14 cellular contexts compared by ENCODE assay signal in genomic region chr2:224286923-224287322, GRCh38.
DNase-seq lines count a peak whose midpoint lies in the region; ATAC-seq and TF ChIP-seq lines count a peak whose summit lies in the region.
"Had no signal": no experiment of that assay in that cellular context is flagged by ENCODE, and none has a peak within 500 bp of the region (broad histone marks: within the 10 kb centered on the region; RNA-seq: fewer than 3 reads in every experiment).

No MANE protein-coding gene starts in this region.

- H3K27ac Mint-ChIP-seq in Caco-2 (ENCODE audit: unreplicated experiment) = no peak overlapping the region
- H3K27ac Mint-ChIP-seq: CD4-positive, alpha-beta T cell had no signal

- H3K9me3 Mint-ChIP-seq in Caco-2 (ENCODE audit: unreplicated experiment) = no peaks in the 10 kb centered on the region
- H3K9me3 Mint-ChIP-seq: CD4-positive, alpha-beta T cell had no signal

- no peak overlapping the region for H3K4me3 ChIP-seq in Caco-2 (ENCODE audit: low read depth, low read length)
- H3K4me3 ChIP-seq in OCI-LY7 (ENCODE audit: low read depth, low read length, poor library complexity, severe bottlenecking) = no peak overlapping the region
- H3K4me3 ChIP-seq: lower lobe of right lung, right atrium auricular region had no signal

- H3K27ac ChIP-seq in OCI-LY7 (ENCODE audit: low read depth, low read length, poor library complexity, severe bottlenecking) = no peak overlapping the region
- H3K27ac ChIP-seq: lower lobe of right lung, right atrium auricular region had no signal

- no peaks in the 10 kb centered on the region for H3K27me3 ChIP-seq in Caco-2 (replicated peaks; ENCODE audit: control insufficient read depth, insufficient read depth, low read length)
- H3K27me3 ChIP-seq: right atrium auricular region had no signal

- no peaks in the 10 kb centered on the region for H3K4me1 Mint-ChIP-seq in Caco-2 (ENCODE audit: low read depth, unreplicated experiment)

- TF ChIP-seq CTCF in Caco-2 (IDR thresholded peaks at IDR 0.05; ENCODE audit: insufficient read depth in 1 of 2, low read depth in 1 of 2, low read length in 1 of 2, severe bottlenecking in 1 of 2, unreplicated experiment in 1 of 2) (peak; percentile 33 to 36), GM12873 (IDR thresholded peaks at IDR 0.05; ENCODE audit: insufficient read depth, low read depth, low read length, missing control alignments) (peak; percentile 18), OCI-LY7 (conservative IDR thresholded peaks at IDR 0.05; ENCODE audit: low read length) (0 out of 2 replicates have a peak, but pooled peaks have one; percentile 12)

- ATAC-seq in HG03521 (IDR thresholded peaks at IDR 0.05; ENCODE audit: unreplicated experiment) = no peak
- ATAC-seq: lower lobe of right lung had no signal

- POLR2A ChIA-PET in Caco-2 (lab: Charles Lee) = no interaction called here
- POLR2A ChIA-PET in OCI-LY7 (lab: Charles Lee) = interaction anchor here (0.6 to 1.8 kb wide), 4 partner anchors 12 to 293 kb away, joined by 3 to 7 read pairs (median 4); no protein-coding TSS in a partner anchor

- H3K36me3 ChIP-seq in Caco-2 (ENCODE audit: control insufficient read depth, insufficient read depth, low read length) (no peaks in the 10 kb centered on the region), OCI-LY7 (ENCODE audit: insufficient read depth, low read length) (no peaks in the 10 kb centered on the region)
- H3K36me3 ChIP-seq: lower lobe of right lung, right atrium auricular region had no signal

- no peaks in the 10 kb centered on the region for H3K36me3 Mint-ChIP-seq in Caco-2 (ENCODE audit: insufficient read depth, unreplicated experiment)

- no peaks in the 10 kb centered on the region for H4K20me1 ChIP-seq in OCI-LY7 (ENCODE audit: insufficient read depth, low read length)

- H3K4me2 ChIP-seq in OCI-LY7 (ENCODE audit: low read length) = no peak overlapping the region

- no peak overlapping the region for H3K4me3 Mint-ChIP-seq in Caco-2 (ENCODE audit: unreplicated experiment)
- H3K4me3 Mint-ChIP-seq: CD4-positive, alpha-beta T cell had no signal

- H2AFZ ChIP-seq in OCI-LY7 (ENCODE audit: low read length) = no peak overlapping the region

- intact Hi-C loops in Caco-2 (cut with micrococcal nuclease; ENCODE audit: unreplicated experiment) = no loop called here
- intact Hi-C loops in OCI-LY7 (cut with micrococcal nuclease; ENCODE audit: unreplicated experiment) = loop anchor here (10.0 kb wide), 1 partner anchor 612 kb away; no protein-coding TSS in a partner anchor

- no peaks in the 10 kb centered on the region for H3K79me2 ChIP-seq in OCI-LY7 (ENCODE audit: insufficient read depth, low read depth, low read length)

- DNase-seq in Caco-2 (peak in 1 of 2 experiments; percentile 14), OCI-LY7 (ENCODE audit: low spot score) (no peak), foreskin melanocyte (peak; percentile 13), iPS-NIHi7 (ENCODE audit: extremely low spot score) (no peak)
- DNase-seq in activated CD4-positive, alpha-beta T cell treated with anti-CD3 and anti-CD28 coated beads, Interleukin-2, amount 50 U/mL, for 1 hour = no peak
- DNase-seq: activated CD8-positive, alpha-beta memory T cell treated with anti-CD3 and anti-CD28 coated beads for 24 hours; activated gamma-delta T cell treated with Interleukin-2 at 50 U/mL for 16 hours; CD4-positive, alpha-beta T cell; lower lobe of right lung; NCI-H1417; stimulated activated CD4-positive, alpha-beta T cell treated with anti-CD3 and anti-CD28 coated beads, Interleukin-4, amount 100 ng/mL, for 1 hour had no signal

- CTCF ChIA-PET in Caco-2 (lab: Charles Lee) (interaction anchor here (1.2 to 3.0 kb wide), 3 partner anchors 73 to 317 kb away, joined by 3 to 25 read pairs (median 9); no protein-coding TSS in a partner anchor), OCI-LY7 (lab: Charles Lee; ENCODE audit: unreplicated experiment) (no interaction called here)

- H3K4me1 ChIP-seq in Caco-2 = no peaks in the 10 kb centered on the region
- no peaks in the 10 kb centered on the region for H3K4me1 ChIP-seq in OCI-LY7 (ENCODE audit: insufficient read depth, low read length, poor library complexity, severe bottlenecking)
- H3K4me1 ChIP-seq: lower lobe of right lung had no signal

- no TSS peak for BruUV-seq in Caco-2 (replicated peaks; lab: Mats Ljungman, UMichigan)
- no TSS peak for BruUV-seq in OCI-LY7 (replicated peaks; lab: Mats Ljungman, UMichigan)

- H3K9me2 ChIP-seq in OCI-LY7 (ENCODE audit: insufficient read depth, low read length) = no peaks in the 10 kb centered on the region

- H3K9me3 ChIP-seq in Caco-2 (no peaks in the 10 kb centered on the region), OCI-LY7 (ENCODE audit: low read length) (no peaks in the 10 kb centered on the region)
- H3K9me3 ChIP-seq: lower lobe of right lung, right atrium auricular region had no signal

- peaks cover 21% of the 10 kb centered on the region for H3K27me3 Mint-ChIP-seq in Caco-2 (ENCODE audit: insufficient read depth, unreplicated experiment)
